Comparison of ENCODE assay signal across 19 cellular contexts in genomic region chr4:158995963-158996362, GRCh38.
"Had no signal": no experiment of that assay in that cellular context is flagged by ENCODE, and none has a peak within 500 bp of the region (broad histone marks: within the 10 kb centered on the region; RNA-seq: fewer than 3 reads in every experiment).

No MANE protein-coding gene starts in this region.

- DNase-seq: activated CD4-positive, alpha-beta T cell treated with anti-CD3 and anti-CD28 coated beads for 1 hour; activated CD4-positive, alpha-beta T cell treated with anti-CD3 and anti-CD28 coated beads, Interleukin-2, amount 10 ng/mL, durations not matched to agents 24 days and 14 days; activated CD4-positive, alpha-beta T cell treated with anti-CD3 and anti-CD28 coated beads, Interleukin-2, amount 50 U/mL, for 48 hours; activated CD8-positive, alpha-beta memory T cell treated with anti-CD3 and anti-CD28 coated beads, Interleukin-2, amount 10 ng/mL, durations not matched to agents 7 days and 5 days; activated effector memory CD4-positive, alpha-beta T cell treated with Interleukin-2 at 50 U/mL for 16 hours; activated naive CD4-positive, alpha-beta T cell; activated T-cell treated with anti-CD3 and anti-CD28 coated beads, Interleukin-2, amount 50 U/mL, for 24 hours; aorta; central memory CD4-positive, alpha-beta T cell; Kasumi-1; KBM-7; NCI-H1105 treated with DMSO at 0.1 percent for 48 hours; NCI-H1436 treated with DMSO at 0.1 percent for 48 hours; NCI-H187 treated with DMSO at 0.1 percent for 48 hours; NCI-H2171 treated with DMSO at 0.1 percent for 48 hours; NCI-H526; NCI-H774; SHP77 treated with DMSO at 0.1 percent for 48 hours had no signal

- ATAC-seq: activated CD8-positive, alpha-beta memory T cell treated with anti-CD3 and anti-CD28 coated beads, Interleukin-2, amount 10 ng/mL, durations not matched to agents 7 days and 5 days; WTC11 had no signal
